ENCODE assay signal across 8 cellular contexts in genomic region chr19:49590071-49590970, GRCh38. TPM values are rescaled to one million over a fixed set of nuclear protein-coding genes. Genes with fewer than 3 reads are reported as not detected.
A peak's percentile ranks its signal among the peaks of the same experiment; 100 is the strongest.
DNase-seq lines count a peak whose midpoint lies in the region; ATAC-seq, FAIRE-seq and TF ChIP-seq lines count a peak whose summit lies in the region.

No MANE protein-coding gene starts in this region.

- H3K4me3 Mint-ChIP-seq in T-helper 17 cell: peak overlapping the region; percentile 93

- peak; percentile 80 for FAIRE-seq in urothelium cell line (lab: Jason Lieb, UNC)

- peak overlapping the region; percentile 98 for H3K27ac ChIP-seq in angular gyrus (ENCODE audit: low read depth, low read length)
- peak overlapping the region; percentile 92 to 95 for H3K27ac ChIP-seq in right atrium auricular region
- peak overlapping the region; percentile 93 for H3K27ac ChIP-seq in psoas muscle

- intact Hi-C loops in psoas muscle (cut with DNase I): loop anchor here (5.0 kb wide), 1 partner anchor 47 kb away; no protein-coding TSS in a partner anchor

- 0% methylated on average over 56 to 58 of the region's 58 CpGs for WGBS in psoas muscle, 3 donors

- ATAC-seq in HG02759 (IDR thresholded peaks at IDR 0.05; ENCODE audit: unreplicated experiment) (peak; percentile 73), T-helper 17 cell (peak; percentile 82), psoas muscle (peak; percentile 79 to 86 (median 84))

- H3K4me1 Mint-ChIP-seq in T-helper 17 cell: peaks cover 27% of the 10 kb centered on the region

- peaks cover 0 to 33% of the 10 kb centered on the region in 2 donors for H3K4me1 ChIP-seq in right atrium auricular region
- H3K4me1 ChIP-seq in psoas muscle: peaks cover 16% of the 10 kb centered on the region

- H3K9me3 ChIP-seq in T-helper 17 cell (ENCODE audit: control insufficient read depth, low read length, poor library complexity, severe bottlenecking) (no peaks in the 10 kb centered on the region), right atrium auricular region (no peaks in the 10 kb centered on the region), psoas muscle (no peaks in the 10 kb centered on the region)

- H3K36me3 ChIP-seq in right atrium auricular region (peaks cover 16% of the 10 kb centered on the region), psoas muscle (ENCODE audit: insufficient read depth in 1 of 2, low read depth in 1 of 2) (peaks cover 0 to 15% of the 10 kb centered on the region in 2 donors)

- peaks cover 2% of the 10 kb centered on the region for H3K36me3 Mint-ChIP-seq in T-helper 17 cell (ENCODE audit: low read depth)

- no peaks in the 10 kb centered on the region for H3K27me3 Mint-ChIP-seq in T-helper 17 cell

- TF ChIP-seq CTCF in GM12873 (IDR thresholded peaks at IDR 0.05; ENCODE audit: insufficient read depth, low read depth, low read length, missing control alignments) (peak; percentile 31), right atrium auricular region (IDR thresholded peaks at IDR 0.05) (no peak), psoas muscle (IDR thresholded peaks at IDR 0.05) (no peak)

- peak overlapping the region; percentile 81 to 95 for H3K4me3 ChIP-seq in right atrium auricular region
- peak overlapping the region; percentile 78 for H3K4me3 ChIP-seq in psoas muscle

- peak overlapping the region; percentile 92 for H3K27ac Mint-ChIP-seq in T-helper 17 cell

- DNase-seq in NCI-H1694 treated with DMSO at 0.1 percent for 48 hours (lab: John Stamatoyannopoulos, UW): peak; percentile 96
- peak; percentile 89 to 93 (median 92) for DNase-seq in T-helper 17 cell
- DNase-seq in right atrium auricular region (ENCODE audit: low spot score): peak; percentile 96
- DNase-seq in psoas muscle: peak; percentile 93 to 94
- peak; percentile 97 for DNase-seq in urothelium cell line (ENCODE audit: low spot score)

- no peaks in the 10 kb centered on the region for H3K27me3 ChIP-seq in right atrium auricular region
- H3K27me3 ChIP-seq in psoas muscle (ENCODE audit: insufficient read depth in 3 of 3, low read length in 2 of 3): no peaks in the 10 kb centered on the region

RNA-seq across cellular contexts. Expression of gene PRR12, which starts 0.7 kb away (rescaled TPM):
- total RNA-seq in T-helper 17 cell: 10 to 100 TPM; 44.6 to 50.7 TPM
- 10 to 100 TPM in 1 of 2 donors, 1 to 10 TPM in 1; 6.6 to 13.3 TPM for total RNA-seq in right atrium auricular region
- total RNA-seq in psoas muscle: 10 to 100 TPM in 1 of 4 donors, 1 to 10 TPM in 3; 7.1 to 15.1 (median 7.6) TPM
- polyA plus RNA-seq in psoas muscle: 1 to 10 TPM; 2.3 to 5.0 (median 3.1) TPM

RNA-seq across cellular contexts. Expression of gene PRRG2, which starts 9.2 kb away (rescaled TPM):
- 1 to 10 TPM; 1.1 to 1.3 TPM for total RNA-seq in T-helper 17 cell
- 1 to 10 TPM in 1 of 2 donors, under 1 TPM in 1; 0.63 to 2.3 TPM for total RNA-seq in right atrium auricular region
- total RNA-seq in psoas muscle: under 1 TPM; 0.24 to 0.89 (median 0.69) TPM
- 10 to 100 TPM in 1 of 3 donors, 1 to 10 TPM in 2; 1.4 to 16.0 (median 5.9) TPM for polyA plus RNA-seq in psoas muscle

RNA-seq across cellular contexts. Expression of gene NOSIP, which starts 10.0 kb away (rescaled TPM):
- total RNA-seq in T-helper 17 cell (100 to 1,000 TPM; 161 to 195 TPM), right atrium auricular region (10 to 100 TPM; 39.0 to 62.3 TPM), psoas muscle (10 to 100 TPM; 53.9 to 69.9 (median 58.1) TPM)
- polyA plus RNA-seq in psoas muscle: 100 to 1,000 TPM in 1 of 3 donors, 10 to 100 TPM in 2; 75.4 to 104 (median 95.2) TPM

RNA-seq across cellular contexts. Expression of gene RRAS, which starts 49.6 kb away (rescaled TPM):
- 1 to 10 TPM; 6.6 to 9.1 TPM for total RNA-seq in T-helper 17 cell
- total RNA-seq in right atrium auricular region: 10 to 100 TPM; 60.9 to 83.5 TPM
- total RNA-seq in psoas muscle: 10 to 100 TPM; 22.6 to 57.0 (median 42.5) TPM
- 10 to 100 TPM; 39.9 to 49.8 (median 48.4) TPM for polyA plus RNA-seq in psoas muscle

RNA-seq across cellular contexts. Expression of gene SCAF1, which starts 51.7 kb away (rescaled TPM):
- 10 to 100 TPM; 34.1 to 36.3 TPM for total RNA-seq in T-helper 17 cell
- total RNA-seq in right atrium auricular region: 10 to 100 TPM; 14.3 to 22.3 TPM
- total RNA-seq in psoas muscle: 10 to 100 TPM; 45.5 to 72.9 (median 61.0) TPM
- polyA plus RNA-seq in psoas muscle: 10 to 100 TPM; 23.0 to 32.5 (median 23.8) TPM

Comparison
In these comparisons a context has a peak if more than half of its experiments do, and no peak if none do; other contexts are left out.
1. Peak in every context shown above with its lines: DNase-seq, ATAC-seq, H3K4me3 ChIP-seq and H3K27ac ChIP-seq.